10 cellular contexts compared by ENCODE assay signal in genomic region chr19:47105874-47106273, GRCh38. TPM values are rescaled to one million over a fixed set of nuclear protein-coding genes. Genes with fewer than 3 reads are reported as not detected.
DNase-seq lines count a peak whose midpoint lies in the region; ATAC-seq and TF ChIP-seq lines count a peak whose summit lies in the region.
"Had no signal": no experiment of that assay in that cellular context is flagged by ENCODE, and none has a peak within 500 bp of the region (broad histone marks: within the 10 kb centered on the region; RNA-seq: fewer than 3 reads in every experiment).

No MANE protein-coding gene starts in this region.

- peaks cover 22% of the 10 kb centered on the region for H3K9me1 ChIP-seq in IMR-90 (ENCODE audit: insufficient read depth, low read length)

- H4K20me1 ChIP-seq in BLaER1 (peaks cover 43% of the 10 kb centered on the region), IMR-90 (ENCODE audit: insufficient read depth, low read length) (peaks cover 52% of the 10 kb centered on the region), osteoblast (ENCODE audit: insufficient read depth, low read length) (peaks cover 5% of the 10 kb centered on the region)

- H3K56ac ChIP-seq in IMR-90 (ENCODE audit: extremely low read depth, insufficient read depth, low read length), result no peak overlapping the region

- H3K27me3 ChIP-seq in BLaER1, result no peaks in the 10 kb centered on the region
- no peaks in the 10 kb centered on the region for H3K27me3 ChIP-seq in IMR-90 (ENCODE audit: control insufficient read depth, insufficient read depth, low read length)
- no peaks in the 10 kb centered on the region for H3K27me3 ChIP-seq in osteoblast (ENCODE audit: insufficient read depth, low read length)

- no peak overlapping the region; the same call in 1 of the 2 replicates for H4K5ac ChIP-seq in IMR-90 (ENCODE audit: low read depth, low read length)

- no peak overlapping the region for H2AK5ac ChIP-seq in IMR-90 (ENCODE audit: low read depth, low read length)

- H3K79me1 ChIP-seq in IMR-90 (ENCODE audit: low read depth in 1 of 2, low read length in 2 of 2), result peaks cover 20 to 86% of the 10 kb centered on the region in 2 experiments

- H2BK120ac ChIP-seq in IMR-90 (ENCODE audit: low read depth, low read length), result no peak overlapping the region

- H3K4me1 ChIP-seq in BLaER1 (peaks cover 58% of the 10 kb centered on the region), IMR-90 (ENCODE audit: control insufficient read depth, insufficient read depth, low read length) (peaks cover 25% of the 10 kb centered on the region), osteoblast (ENCODE audit: insufficient read depth, low read length) (peaks cover 52% of the 10 kb centered on the region)

- in situ Hi-C loops in IMR-90 (cut with MboI; ENCODE audit: low sequenced_read_pairs), result no loop called here

- H4K8ac ChIP-seq in IMR-90 (ENCODE audit: low read depth in 2 of 2, low read length in 2 of 2), result no peak overlapping the region

- no peak overlapping the region for H2BK15ac ChIP-seq in IMR-90 (ENCODE audit: low read depth, low read length)

- H3K9ac ChIP-seq in BLaER1 (no peak overlapping the region), IMR-90 (ENCODE audit: low read depth, low read length) (no peak overlapping the region)

- dilution Hi-C loops in IMR-90 (cut with HindIII; ENCODE audit: low sequenced_read_pairs, unreplicated experiment), result no loop called here

- H2AFZ ChIP-seq in IMR-90 (replicated peaks; ENCODE audit: low read length, poor library complexity), result no peak overlapping the region
- no peak overlapping the region for H2AFZ ChIP-seq in osteoblast (ENCODE audit: low read length)

- H2AK9ac ChIP-seq in IMR-90 (replicated peaks; ENCODE audit: low read depth, low read length, poor library complexity), result no peak overlapping the region

- no peak for TF ChIP-seq CTCF in IMR-90 (conservative IDR thresholded peaks at IDR 0.05; ENCODE audit: low read depth, low read length)
- no peak for TF ChIP-seq CTCF in coronary artery (IDR thresholded peaks at IDR 0.05)
- TF ChIP-seq CTCF in osteoblast (IDR thresholded peaks at IDR 0.05; ENCODE audit: extremely low read depth, low read depth, low read length), result no peak

- no peak for TF ChIP-seq POLR2A in IMR-90 (IDR thresholded peaks at IDR 0.05; ENCODE audit: low read depth, low read length)

- no peak overlapping the region for H2BK5ac ChIP-seq in IMR-90 (ENCODE audit: low read depth, low read length, poor library complexity, severe bottlenecking)

- intact Hi-C loops in IMR-90 (cut with micrococcal nuclease), result no loop called here

- H3K18ac ChIP-seq in IMR-90 (ENCODE audit: low read depth, low read length), result no peak overlapping the region

- CTCF ChIA-PET in IMR-90 (lab: Yijun Ruan, JAX), result interaction anchor here (1.1 kb wide), 1 partner anchor 138 kb away, joined by 3 read pairs; no protein-coding TSS in a partner anchor

- H3K27ac ChIP-seq in BLaER1, result no peak overlapping the region
- no peak overlapping the region for H3K27ac ChIP-seq in IMR-90 (ENCODE audit: insufficient read depth, low read length)
- H3K27ac ChIP-seq in coronary artery, result peak overlapping the region; percentile 58 to 84
- H3K27ac ChIP-seq in osteoblast (ENCODE audit: low read depth, low read length), result peak overlapping the region; percentile 100

- H3K4me2 ChIP-seq in BLaER1 (peak overlapping the region; percentile 88), IMR-90 (ENCODE audit: low read depth, low read length) (no peak overlapping the region), osteoblast (ENCODE audit: insufficient read depth, low read length) (peak overlapping the region; percentile 28)

- H3K14ac ChIP-seq in IMR-90 (replicated peaks; ENCODE audit: low read depth, low read length), result no peak overlapping the region

- no peak for TF ChIP-seq RAD21 in IMR-90 (IDR thresholded peaks at IDR 0.05; ENCODE audit: low read length)

- DNase-seq in IMR-90, result no peak
- DNase-seq in coronary artery (ENCODE audit: low spot score), result no peak
- DNase-seq in osteoblast (ENCODE audit: insufficient read length, low spot score, missing footprints), result no peak
- no peak for DNase-seq in RPMI8226
- DNase-seq in stimulated activated naive CD4-positive, alpha-beta T cell treated with Interleukin-2 at 50 U/mL for 16 hours (lab: John Stamatoyannopoulos, UW), result no peak
- DNase-seq: cerebellar nuclear complex, NCI-H1092 treated with DMSO at 0.1 percent for 48 hours had no signal

- H3K9me3 ChIP-seq in BLaER1, result no peaks in the 10 kb centered on the region
- no peaks in the 10 kb centered on the region for H3K9me3 ChIP-seq in IMR-90 (ENCODE audit: control insufficient read depth, insufficient read depth, low read length)
- no peaks in the 10 kb centered on the region for H3K9me3 ChIP-seq in osteoblast (ENCODE audit: low read depth, low read length)

- peaks cover 71% of the 10 kb centered on the region for H3K79me2 ChIP-seq in osteoblast (ENCODE audit: insufficient read depth, low read length)

- no peak overlapping the region for H4K91ac ChIP-seq in IMR-90 (ENCODE audit: insufficient read depth, low read depth, low read length)

- H2BK20ac ChIP-seq in IMR-90 (ENCODE audit: low read depth, low read length), result no peak overlapping the region

- H3K23ac ChIP-seq in IMR-90 (ENCODE audit: low read depth, low read length), result peak overlapping the region; percentile 29; the same call in 1 of the 2 replicates

- no CpG with 5 or more reads among the region's 2 CpGs for WGBS in IMR-90 (ENCODE audit: extremely low coverage in 2 of 2, insufficient read length in 1 of 2), 2 experiments

- H3K4me3 ChIP-seq in BLaER1 (no peak overlapping the region), IMR-90 (ENCODE audit: insufficient read depth, low read depth, low read length) (no peak overlapping the region), coronary artery (no peak overlapping the region), osteoblast (ENCODE audit: insufficient read depth, low read length) (no peak overlapping the region)

- H3K36me3 ChIP-seq in BLaER1 (peaks cover 43% of the 10 kb centered on the region), IMR-90 (ENCODE audit: control insufficient read depth, insufficient read depth, low read length) (peaks cover 2% of the 10 kb centered on the region), osteoblast (ENCODE audit: insufficient read depth, low read length) (peaks cover 19% of the 10 kb centered on the region)

- no peak for ATAC-seq in IMR-90 (ENCODE audit: low read depth)
- ATAC-seq in HG03460 (IDR thresholded peaks at IDR 0.05; ENCODE audit: unreplicated experiment), result no peak
- ATAC-seq in HG03097 (IDR thresholded peaks at IDR 0.05; ENCODE audit: low FRiP score, unreplicated experiment), result no peak

- BruUV-seq in IMR-90 (replicated peaks; lab: Mats Ljungman, UMichigan), result no TSS peak

- POLR2A ChIA-PET in IMR-90 (lab: Charles Lee; ENCODE audit: unreplicated experiment), result no interaction called here

- no peak overlapping the region for H3K4ac ChIP-seq in IMR-90 (ENCODE audit: low read depth, low read length)

TF ChIP-seq in IMR-90, 13 proteins besides CTCF, POLR2A, EP300 and RAD21:
- TF ChIP-seq MAFK (IDR thresholded peaks at IDR 0.05; ENCODE audit: low read depth, low read length) (no peak), RCOR1 (IDR thresholded peaks at IDR 0.05; ENCODE audit: insufficient replicate concordance, low read length) (no peak), MAZ (IDR thresholded peaks at IDR 0.05; ENCODE audit: borderline replicate concordance, low read depth, low read length) (no peak), USF2 (IDR thresholded peaks at IDR 0.05; ENCODE audit: low read depth, low read length) (no peak), FOS (IDR thresholded peaks at IDR 0.05; ENCODE audit: low read depth, low read length) (no peak), NFE2L2 (IDR thresholded peaks at IDR 0.05; ENCODE audit: low read depth, low read length) (no peak), CHD1 (IDR thresholded peaks at IDR 0.05; ENCODE audit: low read depth, low read length) (no peak), RFX5 (IDR thresholded peaks at IDR 0.05; ENCODE audit: low read depth, low read length) (no peak), MXI1 (IDR thresholded peaks at IDR 0.05; ENCODE audit: borderline replicate concordance, low read depth, low read length) (no peak), BHLHE40 (IDR thresholded peaks at IDR 0.05; ENCODE audit: low read depth, low read length) (no peak), SMC3 (IDR thresholded peaks at IDR 0.05; ENCODE audit: low read depth, low read length) (no peak), ELK1 (IDR thresholded peaks at IDR 0.05; ENCODE audit: borderline replicate concordance, low read depth, low read length) (no peak)

RNA-seq across cellular contexts. Expression of gene ZC3H4, which starts 7.7 kb away (rescaled TPM):
- total RNA-seq in IMR-90 (2012; rRNA removed) (3.9 and 5.3 TPM in 2 replicates), osteoblast (10.9 and 14.1 TPM in 2 replicates)
- polyA plus RNA-seq in IMR-90 (2012; rRNA removed), result 8.9 and 9.3 TPM in 2 replicates
- 5.1 and 5.9 TPM in 2 replicates for polyA plus RNA-seq in IMR-90 (2012; cell fraction: cytosol; rRNA removed)
- 8.7 and 14.9 TPM in 2 replicates for polyA plus RNA-seq in IMR-90 (2012; cell fraction: nucleus; rRNA removed; ENCODE audit: low replicate concordance)

RNA-seq across cellular contexts. Expression of gene SAE1, which starts 24.8 kb away (rescaled TPM):
- total RNA-seq in IMR-90 (2012; rRNA removed) (184 and 192 TPM in 2 replicates), osteoblast (99.9 and 105 TPM in 2 replicates)
- polyA plus RNA-seq in IMR-90 (2012; rRNA removed), result 137 and 165 TPM in 2 replicates
- 96.8 and 106 TPM in 2 replicates for polyA plus RNA-seq in IMR-90 (2012; cell fraction: cytosol; rRNA removed)
- 45.0 and 63.3 TPM in 2 replicates for polyA plus RNA-seq in IMR-90 (2012; cell fraction: nucleus; rRNA removed; ENCODE audit: low replicate concordance)

RNA-seq across cellular contexts. Expression of gene TMEM160, which starts 57.5 kb away (rescaled TPM):
- total RNA-seq in IMR-90 (2012; rRNA removed) (9.2 and 10.6 TPM in 2 replicates), osteoblast (13.4 and 15.3 TPM in 2 replicates)
- 25.7 and 48.9 TPM in 2 replicates for polyA plus RNA-seq in IMR-90 (2012; rRNA removed)
- 61.5 and 62.1 TPM in 2 replicates for polyA plus RNA-seq in IMR-90 (2012; cell fraction: cytosol; rRNA removed)
- polyA plus RNA-seq in IMR-90 (2012; cell fraction: nucleus; rRNA removed; ENCODE audit: low replicate concordance), result 7.7 and 30.6 TPM in 2 replicates

Comparison
In these comparisons a context has a peak if more than half of its experiments do, and no peak if none do; other contexts are left out.
1. H3K27ac ChIP-seq: peak in coronary artery (2 of 2) and osteoblast (single experiment); none in BLaER1 (single experiment) and IMR-90 (single experiment).